In the genomic region with DNA sequence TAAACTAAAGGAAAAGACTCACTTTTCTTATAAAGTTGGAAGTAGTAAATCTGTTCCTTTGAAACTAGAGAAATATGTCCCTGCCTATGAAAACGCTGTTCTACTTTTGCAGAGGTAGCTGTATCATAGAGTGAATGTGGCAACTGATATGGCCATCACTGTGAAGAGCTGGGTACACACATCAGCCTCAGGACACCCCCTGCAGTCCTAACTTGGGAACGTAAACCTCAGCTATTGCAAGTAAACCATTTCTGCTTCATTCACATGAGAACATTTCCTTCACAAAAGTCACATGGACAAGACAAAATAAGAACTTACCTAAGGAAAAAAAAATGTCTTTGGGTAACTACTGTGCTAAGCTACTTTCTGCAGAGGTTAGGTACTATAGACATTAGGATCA, we compare ENCODE assay signal across 8 cellular contexts.
A peak's percentile ranks its signal among the peaks of the same experiment; 100 is the strongest.
DNase-seq lines count a peak whose midpoint lies in the region; ATAC-seq and TF ChIP-seq lines count a peak whose summit lies in the region.

No MANE protein-coding gene starts in this region.

- peaks cover 11% of the 10 kb centered on the region; the same call in 1 of the 2 replicates for H3K9me3 ChIP-seq in NT2/D1 (ENCODE audit: insufficient read depth, low read length)
- H3K9me3 ChIP-seq in endodermal cell (ENCODE audit: control insufficient read depth, low read length) = peaks cover 9% of the 10 kb centered on the region

- WGBS in endodermal cell (ENCODE audit: insufficient coverage in 1 of 2, insufficient read length in 1 of 2), 2 experiments = 39% methylated on average over 2 of the region's 2 CpGs; no CpG with 5 or more reads in 1 of the 2 experiments

- H3K9ac ChIP-seq in NT2/D1 (ENCODE audit: insufficient read length, low read depth) (no peak overlapping the region), endodermal cell (ENCODE audit: extremely low read depth, low read length, poor library complexity, severe bottlenecking) (no peak overlapping the region)

- H3K4me1 ChIP-seq in NT2/D1 (ENCODE audit: insufficient read depth, insufficient read length) (no peaks in the 10 kb centered on the region), endodermal cell (ENCODE audit: control insufficient read depth, insufficient read depth, low read length) (no peaks in the 10 kb centered on the region)

- H3K36me3 Mint-ChIP-seq in endodermal cell (ENCODE audit: low read depth) = no peaks in the 10 kb centered on the region
- no peaks in the 10 kb centered on the region for H3K36me3 Mint-ChIP-seq in stimulated activated effector memory CD8-positive, alpha-beta T cell treated with anti-CD3 and anti-CD28 coated beads, Interleukin-12 subunit alpha, Interleukin-12 subunit beta, amount 100 ng/mL, for 72 hours

- H3K4me3 Mint-ChIP-seq in endodermal cell = no peak overlapping the region
- H3K4me3 Mint-ChIP-seq in stimulated activated effector memory CD8-positive, alpha-beta T cell treated with anti-CD3 and anti-CD28 coated beads, Interleukin-12 subunit alpha, Interleukin-12 subunit beta, amount 100 ng/mL, for 72 hours = no peak overlapping the region

- peaks cover 6% of the 10 kb centered on the region for H3K9me3 Mint-ChIP-seq in endodermal cell
- H3K9me3 Mint-ChIP-seq in stimulated activated effector memory CD8-positive, alpha-beta T cell treated with anti-CD3 and anti-CD28 coated beads, Interleukin-12 subunit alpha, Interleukin-12 subunit beta, amount 100 ng/mL, for 72 hours = no peaks in the 10 kb centered on the region

- peak; percentile 2 for DNase-seq in stimulated activated CD8-positive, alpha-beta memory T cell treated with anti-CD3 and anti-CD28 coated beads, Interleukin-12 subunit alpha, Interleukin-12 subunit beta, amount 100 ng/mL, for 1 hour (ENCODE audit: low read depth)
- DNase-seq in stimulated activated CD8-positive, alpha-beta memory T cell treated with anti-CD3 and anti-CD28 coated beads, Interleukin-4, amount 100 ng/mL, for 48 hours = no peak
- DNase-seq in NT2/D1 (ENCODE audit: low read depth, low spot score) (peak; percentile 36), endodermal cell (peak; percentile 84)
- DNase-seq in stimulated activated effector memory CD8-positive, alpha-beta T cell treated with anti-CD3 and anti-CD28 coated beads, Interleukin-12 subunit alpha, Interleukin-12 subunit beta, amount 100 ng/mL, for 72 hours (ENCODE audit: low spot score in 2 of 2) = no peak
- no peak for DNase-seq in activated CD4-positive, CD25-positive, alpha-beta regulatory T cell treated with anti-CD3 and anti-CD28 coated beads, Interleukin-2, amount 50 U/mL, for 72 hours

- no peak overlapping the region for H3K27ac Mint-ChIP-seq in endodermal cell
- no peak overlapping the region for H3K27ac Mint-ChIP-seq in stimulated activated effector memory CD8-positive, alpha-beta T cell treated with anti-CD3 and anti-CD28 coated beads, Interleukin-12 subunit alpha, Interleukin-12 subunit beta, amount 100 ng/mL, for 72 hours

- peaks cover 20% of the 10 kb centered on the region for H3K4me1 Mint-ChIP-seq in endodermal cell
- no peaks in the 10 kb centered on the region for H3K4me1 Mint-ChIP-seq in stimulated activated effector memory CD8-positive, alpha-beta T cell treated with anti-CD3 and anti-CD28 coated beads, Interleukin-12 subunit alpha, Interleukin-12 subunit beta, amount 100 ng/mL, for 72 hours

- no peak overlapping the region for H3K27ac ChIP-seq in endodermal cell (ENCODE audit: low read depth, low read length)

- no peaks in the 10 kb centered on the region for H3K27me3 ChIP-seq in NT2/D1 (ENCODE audit: insufficient read depth, insufficient read length)
- no peaks in the 10 kb centered on the region for H3K27me3 ChIP-seq in endodermal cell (ENCODE audit: control insufficient read depth, insufficient read depth, low read length, poor library complexity, severe bottlenecking)

- no peaks in the 10 kb centered on the region for H3K27me3 Mint-ChIP-seq in endodermal cell (ENCODE audit: insufficient read depth)

- no peak overlapping the region for H3K4me3 ChIP-seq in NT2/D1 (ENCODE audit: insufficient read length, low read depth)
- H3K4me3 ChIP-seq in endodermal cell (ENCODE audit: low read length) = no peak overlapping the region

- TF ChIP-seq CTCF in endodermal cell (conservative IDR thresholded peaks at IDR 0.05) = peak; percentile 80

- no peaks in the 10 kb centered on the region for H3K36me3 ChIP-seq in NT2/D1 (ENCODE audit: insufficient read depth, insufficient read length, low read length)
- no peaks in the 10 kb centered on the region for H3K36me3 ChIP-seq in endodermal cell (ENCODE audit: control insufficient read depth, insufficient read depth, low read length)

- ATAC-seq in stimulated activated effector memory CD8-positive, alpha-beta T cell treated with anti-CD3 and anti-CD28 coated beads, Interleukin-12 subunit alpha, Interleukin-12 subunit beta, amount 100 ng/mL, for 72 hours = peak; percentile 77
- ATAC-seq in GM21723 (IDR thresholded peaks at IDR 0.05; ENCODE audit: unreplicated experiment) (no peak), HG03565 (IDR thresholded peaks at IDR 0.05; ENCODE audit: unreplicated experiment) (no peak)

Comparison
In these comparisons a context has a peak if more than half of its experiments do, and no peak if none do; other contexts are left out.
1. DNase-seq: peak in stimulated activated CD8-positive, alpha-beta memory T cell treated with anti-CD3 and anti-CD28 coated beads, Interleukin-12 subunit alpha, Interleukin-12 subunit beta, amount 100 ng/mL, for 1 hour (single experiment), NT2/D1 (single experiment) and endodermal cell (single experiment); none in stimulated activated CD8-positive, alpha-beta memory T cell treated with anti-CD3 and anti-CD28 coated beads, Interleukin-4, amount 100 ng/mL, for 48 hours (single experiment), stimulated activated effector memory CD8-positive, alpha-beta T cell treated with anti-CD3 and anti-CD28 coated beads, Interleukin-12 subunit alpha, Interleukin-12 subunit beta, amount 100 ng/mL, for 72 hours (0 of 2) and activated CD4-positive, CD25-positive, alpha-beta regulatory T cell treated with anti-CD3 and anti-CD28 coated beads, Interleukin-2, amount 50 U/mL, for 72 hours (single experiment).